In genomic region chr20:50208085-50208491, GRCh38 we compare ENCODE assay signal across 29 cellular contexts.
"Had no signal": no experiment of that assay in that cellular context is flagged by ENCODE, and none has a peak within 500 bp of the region (broad histone marks: within the 10 kb centered on the region; RNA-seq: fewer than 3 reads in every experiment).

No MANE protein-coding gene starts in this region.

- H3K4me1 ChIP-seq: gastrocnemius medialis, neural progenitor cell, testis, transverse colon had no signal

- H3K4me3 Mint-ChIP-seq: activated B cell treated with CpG ODN at 0.5 μM for 24 hours; activated CD8-positive, alpha-beta memory T cell treated with anti-CD3 and anti-CD28 coated beads, Interleukin-2, amount 10 ng/mL, durations not matched to agents 7 days and 5 days; activated CD8-positive, alpha-beta T cell treated with anti-CD3 and anti-CD28 coated beads, Interleukin-2, amount 10 ng/mL, durations not matched to agents 7 days and 5 days; activated T-cell treated with anti-CD3 and anti-CD28 coated beads, Interleukin-2, amount 50 U/mL, for 72 hours; memory B cell; naive thymus-derived CD8-positive, alpha-beta T cell; neural progenitor cell; T-helper 2 cell treated with Interferon-gamma antibody and Interleukin-4, amounts not matched to agents 5 μg/mL and 100 μg/mL, for 36 hours had no signal

- H3K27me3 ChIP-seq: body of pancreas, gastrocnemius medialis, hepatocyte, neural progenitor cell, testis, transverse colon had no signal

- H3K36me3 Mint-ChIP-seq: memory B cell, neural progenitor cell had no signal

- H3K4me3 ChIP-seq: body of pancreas, gastrocnemius medialis, hepatocyte, neural progenitor cell, smooth muscle cell, testis, transverse colon had no signal

- H3K36me3 ChIP-seq: gastrocnemius medialis, neural progenitor cell, transverse colon had no signal

- ATAC-seq: activated CD8-positive, alpha-beta memory T cell treated with anti-CD3 and anti-CD28 coated beads, Interleukin-2, amount 10 ng/mL, durations not matched to agents 7 days and 5 days; activated CD8-positive, alpha-beta T cell treated with anti-CD3 and anti-CD28 coated beads, Interleukin-2, amount 10 ng/mL, durations not matched to agents 7 days and 5 days; activated naive CD4-positive, alpha-beta T cell treated with anti-CD3 and anti-CD28 coated beads, Interleukin-2, amount 50 U/mL, for 72 hours; activated T-cell treated with anti-CD3 and anti-CD28 coated beads, Interleukin-2, amount 50 U/mL, for 72 hours; body of pancreas; gastrocnemius medialis; naive thymus-derived CD8-positive, alpha-beta T cell had no signal

- DNase-seq: activated B cell treated with CpG ODN at 0.5 μM for 24 hours; activated CD8-positive, alpha-beta memory T cell treated with anti-CD3 and anti-CD28 coated beads, Interleukin-2, amount 10 ng/mL, durations not matched to agents 7 days and 5 days; activated CD8-positive, alpha-beta T cell treated with anti-CD3 and anti-CD28 coated beads, Interleukin-2, amount 10 ng/mL, durations not matched to agents 7 days and 5 days; activated naive CD4-positive, alpha-beta T cell; activated T-cell treated with anti-CD3 and anti-CD28 coated beads for 4 hours; activated T-cell treated with anti-CD3 and anti-CD28 coated beads, Interleukin-2, amount 50 U/mL, for 72 hours; anterior cingulate cortex; body of pancreas; dermis blood vessel endothelial cell; effector CD8-positive, alpha-beta T cell; gastrocnemius medialis; islet precursor cell; left cardiac atrium; naive thymus-derived CD8-positive, alpha-beta T cell; occipital lobe; stimulated activated CD4-positive, alpha-beta T cell treated with anti-CD3 and anti-CD28 coated beads, Interleukin-1b, Interleukin-23, amount 100 ng/mL, for 48 hours; stimulated activated CD4-positive, alpha-beta T cell treated with anti-CD3 and anti-CD28 coated beads, Interleukin-4, amount 100 ng/mL, for 4 hours; stimulated activated CD8-positive, alpha-beta memory T cell treated with anti-CD3 and anti-CD28 coated beads, Interleukin-4, amount 100 ng/mL, for 48 hours; stimulated activated naive CD4-positive, alpha-beta T cell; T-helper 1 cell; testis; transverse colon had no signal

- H3K9me3 ChIP-seq: body of pancreas, gastrocnemius medialis, testis, transverse colon had no signal

- H3K27ac ChIP-seq: epithelial cell of prostate, gastrocnemius medialis, hepatocyte, neural progenitor cell, testis, transverse colon had no signal

- H3K4me1 Mint-ChIP-seq: activated B cell treated with CpG ODN at 0.5 μM for 24 hours, memory B cell, neural progenitor cell had no signal

- H3K27ac Mint-ChIP-seq: activated B cell treated with CpG ODN at 0.5 μM for 24 hours; activated CD8-positive, alpha-beta memory T cell treated with anti-CD3 and anti-CD28 coated beads, Interleukin-2, amount 10 ng/mL, durations not matched to agents 7 days and 5 days; activated CD8-positive, alpha-beta T cell treated with anti-CD3 and anti-CD28 coated beads, Interleukin-2, amount 10 ng/mL, durations not matched to agents 7 days and 5 days; activated naive CD4-positive, alpha-beta T cell treated with anti-CD3 and anti-CD28 coated beads, Interleukin-2, amount 50 U/mL, for 72 hours; activated T-cell treated with anti-CD3 and anti-CD28 coated beads, Interleukin-2, amount 50 U/mL, for 72 hours; memory B cell; naive thymus-derived CD8-positive, alpha-beta T cell; neural progenitor cell; T-helper 2 cell treated with Interferon-gamma antibody and Interleukin-4, amounts not matched to agents 5 μg/mL and 100 μg/mL, for 36 hours had no signal
